ENCODE assay signal across 34 cellular contexts in genomic region chr2:73135236-73135635, GRCh38.
"Had no signal": no experiment of that assay in that cellular context is flagged by ENCODE, and none has a peak within 500 bp of the region (broad histone marks: within the 10 kb centered on the region; RNA-seq: fewer than 3 reads in every experiment).

No MANE protein-coding gene starts in this region.

- H3K4me1 ChIP-seq: ascending aorta, body of pancreas, breast epithelium had no signal

- ATAC-seq: activated naive CD4-positive, alpha-beta T cell treated with anti-CD3 and anti-CD28 coated beads, Interleukin-2, amount 50 U/mL, for 72 hours; activated naive CD8-positive, alpha-beta T cell treated with anti-CD3 and anti-CD28 coated beads, Interleukin-2, amount 50 U/mL, for 24 hours; activated T-cell treated with anti-CD3 and anti-CD28 coated beads, Interleukin-2, amount 50 U/mL, for 4 hours; activated T-cell treated with anti-CD3 and anti-CD28 coated beads, Interleukin-2, amount 50 U/mL, for 72 hours; activated T-helper 17 cell treated with anti-CD3 and anti-CD28 coated beads, Interleukin-2, amount 50 U/mL, for 72 hours; body of pancreas had no signal

- H3K4me3 ChIP-seq: adrenal gland, ascending aorta, body of pancreas, breast epithelium, cardiac muscle cell had no signal

- H3K27me3 ChIP-seq: adrenal gland, ascending aorta, body of pancreas, brain microvascular endothelial cell, breast epithelium, cardiac muscle cell had no signal

- DNase-seq: activated effector memory CD4-positive, alpha-beta T cell treated with anti-CD3 and anti-CD28 coated beads, Interleukin-2, amount 50 U/mL, for 16 hours; activated effector memory CD4-positive, alpha-beta T cell treated with Interleukin-2 at 50 U/mL for 16 hours; activated gamma-delta T cell; activated gamma-delta T cell treated with Interleukin-2 at 50 U/mL for 16 hours; activated naive CD4-positive, alpha-beta T cell; activated naive CD4-positive, alpha-beta T cell treated with anti-CD3 and anti-CD28 coated beads for 36 hours; activated naive CD4-positive, alpha-beta T cell treated with anti-CD3 and anti-CD28 coated beads, Interleukin-2, amount 10 ng/mL, durations not matched to agents 7 days and 5 days; activated naive CD4-positive, alpha-beta T cell treated with anti-CD3 and anti-CD28 coated beads, Interleukin-2, amount 50 U/mL, for 16 hours; activated naive CD4-positive, alpha-beta T cell treated with Interleukin-2 at 50 U/mL for 16 hours; activated naive CD8-positive, alpha-beta T cell treated with anti-CD3 and anti-CD28 coated beads for 36 hours; activated naive CD8-positive, alpha-beta T cell treated with anti-CD3 and anti-CD28 coated beads, Interleukin-2, amount 10 ng/mL, durations not matched to agents 7 days and 5 days; activated naive CD8-positive, alpha-beta T cell treated with anti-CD3 and anti-CD28 coated beads, Interleukin-2, amount 50 U/mL, for 24 hours; activated T-cell treated with anti-CD3 and anti-CD28 coated beads, Interleukin-2, amount 50 U/mL, for 1 hour; activated T-cell treated with anti-CD3 and anti-CD28 coated beads, Interleukin-2, amount 50 U/mL, for 24 hours; activated T-cell treated with anti-CD3 and anti-CD28 coated beads, Interleukin-2, amount 50 U/mL, for 4 hours; activated T-cell treated with anti-CD3 and anti-CD28 coated beads, Interleukin-2, amount 50 U/mL, for 48 hours; activated T-cell treated with anti-CD3 and anti-CD28 coated beads, Interleukin-2, amount 50 U/mL, for 72 hours; adrenal gland; amniotic stem cell; amygdala; anterior cingulate cortex; aorta; body of pancreas; brain microvascular endothelial cell; caudate nucleus; central memory CD4-positive, alpha-beta T cell; cerebellar nuclear complex had no signal

- FAIRE-seq: astrocyte, bronchial epithelial cell had no signal

- H3K27ac ChIP-seq: adrenal gland, ascending aorta, body of pancreas, brain microvascular endothelial cell, breast epithelium, cardiac muscle cell had no signal

- H3K9me3 ChIP-seq: adrenal gland, ascending aorta, body of pancreas, breast epithelium had no signal

- H3K36me3 ChIP-seq: adrenal gland, ascending aorta, brain microvascular endothelial cell, breast epithelium, cardiac muscle cell had no signal
